In the genomic region with DNA sequence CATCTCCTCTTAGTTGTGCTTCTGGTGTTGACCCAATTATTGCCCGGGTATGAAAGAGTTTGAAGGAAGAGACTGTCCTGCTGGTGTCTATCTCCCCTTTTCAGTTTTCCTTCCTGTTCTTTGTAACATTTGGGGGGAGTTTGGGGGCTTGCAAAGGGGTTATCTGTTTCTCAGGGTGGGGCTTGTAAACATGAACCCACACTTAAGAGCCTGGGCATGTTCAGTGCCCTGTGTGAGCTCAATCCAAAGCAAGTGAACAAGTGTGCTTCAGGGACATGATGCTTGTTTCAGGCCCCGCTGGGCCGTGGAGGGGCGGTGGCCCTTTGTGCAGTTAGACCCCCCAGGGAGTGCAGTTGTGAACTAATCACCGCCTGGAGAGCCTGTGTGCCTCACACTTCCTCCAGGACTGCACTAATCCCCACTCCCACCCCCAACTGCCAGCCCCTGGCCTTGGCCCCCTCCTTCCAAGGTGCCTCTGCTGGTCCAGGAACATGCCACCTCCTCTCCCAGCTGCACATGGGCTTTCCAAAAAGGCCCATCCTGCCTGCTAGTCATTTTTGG, we compare ENCODE assay signal across 12 cellular contexts. TPM values are rescaled to one million over a fixed set of nuclear protein-coding genes. Genes with fewer than 3 reads are reported as not detected.
DNase-seq lines count a peak whose midpoint lies in the region; ATAC-seq and TF ChIP-seq lines count a peak whose summit lies in the region.
"Had no signal": no experiment of that assay in that cellular context is flagged by ENCODE, and none has a peak within 500 bp of the region (broad histone marks: within the 10 kb centered on the region; RNA-seq: fewer than 3 reads in every experiment).

No MANE protein-coding gene starts in this region.

- H3K36me3 Mint-ChIP-seq in activated T-helper 17 cell treated with anti-CD3 and anti-CD28 coated beads, Interleukin-2, amount 50 U/mL, for 72 hours (ENCODE audit: low read depth), result peaks cover 12% of the 10 kb centered on the region
- H3K36me3 Mint-ChIP-seq: natural killer cell treated with Interleukin-12 subunit alpha and Interleukin-12 subunit beta and Interleukin-15 and Interleukin-18, amount 100 ng/mL, for 72 hours had no signal

- no peak for ATAC-seq in activated T-helper 17 cell treated with anti-CD3 and anti-CD28 coated beads, Interleukin-2, amount 50 U/mL, for 72 hours (replicated peaks)
- no peak for ATAC-seq in right lobe of liver
- ATAC-seq: natural killer cell treated with Interleukin-12 subunit alpha and Interleukin-12 subunit beta and Interleukin-15 and Interleukin-18, amount 100 ng/mL, for 72 hours had no signal

- H3K27ac ChIP-seq in right lobe of liver (peak overlapping the region; percentile 45 to 88 (median 55)), thyroid gland (peak overlapping the region; percentile 10 to 98 (median 77))
- H3K27ac ChIP-seq: uterus had no signal

- H3K4me1 ChIP-seq in right lobe of liver (peaks cover 2 to 100% (median 60%) of the 10 kb centered on the region in 4 donors), thyroid gland (peaks cover 86 to 97% of the 10 kb centered on the region in 2 donors)

- H3K4me1 Mint-ChIP-seq in activated T-helper 17 cell treated with anti-CD3 and anti-CD28 coated beads, Interleukin-2, amount 50 U/mL, for 72 hours, result peaks cover 21% of the 10 kb centered on the region

- H3K9me3 ChIP-seq in right lobe of liver, result no peaks in the 10 kb centered on the region
- H3K9me3 ChIP-seq in thyroid gland, result no peaks in the 10 kb centered on the region
- H3K9me3 ChIP-seq: uterus had no signal

- no peak overlapping the region for H3K4me3 Mint-ChIP-seq in activated T-helper 17 cell treated with anti-CD3 and anti-CD28 coated beads, Interleukin-2, amount 50 U/mL, for 72 hours
- H3K4me3 Mint-ChIP-seq: natural killer cell treated with Interleukin-12 subunit alpha and Interleukin-12 subunit beta and Interleukin-15 and Interleukin-18, amount 100 ng/mL, for 72 hours had no signal

- DNase-seq in SIG-M5 treated with dmso at 0.1 percent for 504 hours (lab: John Stamatoyannopoulos, UW; ENCODE audit: unreplicated experiment), result peak; percentile 76
- no peak for DNase-seq in SIG-M5 (lab: John Stamatoyannopoulos, UW)
- no peak for DNase-seq in right lobe of liver
- peak; percentile 69 to 81 for DNase-seq in thyroid gland
- no peak for DNase-seq in HuH-7.5 (ENCODE audit: low spot score)
- no peak for DNase-seq in UCSD-AML1 (lab: John Stamatoyannopoulos, UW; ENCODE audit: unreplicated experiment)
- DNase-seq in T-helper 2 cell, result no peak
- DNase-seq: NCI-H524 treated with DMSO at 0.1 percent for 48 hours, uterus had no signal

- TF ChIP-seq POLR2A in right lobe of liver (IDR thresholded peaks at IDR 0.05), result no peak
- TF ChIP-seq POLR2A in thyroid gland (IDR thresholded peaks at IDR 0.05), result no peak

- no peaks in the 10 kb centered on the region for H3K27me3 ChIP-seq in right lobe of liver
- H3K27me3 ChIP-seq in thyroid gland, result no peaks in the 10 kb centered on the region
- H3K27me3 ChIP-seq: uterus had no signal

- H3K27me3 Mint-ChIP-seq in activated T-helper 17 cell treated with anti-CD3 and anti-CD28 coated beads, Interleukin-2, amount 50 U/mL, for 72 hours, result no peaks in the 10 kb centered on the region
- H3K27me3 Mint-ChIP-seq: natural killer cell treated with Interleukin-12 subunit alpha and Interleukin-12 subunit beta and Interleukin-15 and Interleukin-18, amount 100 ng/mL, for 72 hours had no signal

- 0% methylated on average over 1 of the region's 5 CpGs for WGBS in right lobe of liver (ENCODE audit: insufficient coverage, low coverage, low lambda C conversion rate, missing lambda C conversion rate)
- WGBS in thyroid gland, 2 donors, result 31 to 44% methylated on average over 5 of the region's 5 CpGs

- TF ChIP-seq CTCF in right lobe of liver (IDR thresholded peaks at IDR 0.05), result no peak
- TF ChIP-seq CTCF in thyroid gland (IDR thresholded peaks at IDR 0.05), result no peak

- H3K4me3 ChIP-seq in right lobe of liver (no peak overlapping the region), thyroid gland (replicated peaks in 1 of 3) (no peak overlapping the region)
- H3K4me3 ChIP-seq: coronary artery, uterus had no signal

- H3K36me3 ChIP-seq in right lobe of liver (no peaks in the 10 kb centered on the region), thyroid gland (no peaks in the 10 kb centered on the region)
- H3K36me3 ChIP-seq: uterus had no signal

- H3K9me3 Mint-ChIP-seq in activated T-helper 17 cell treated with anti-CD3 and anti-CD28 coated beads, Interleukin-2, amount 50 U/mL, for 72 hours, result no peaks in the 10 kb centered on the region
- H3K9me3 Mint-ChIP-seq: natural killer cell treated with Interleukin-12 subunit alpha and Interleukin-12 subunit beta and Interleukin-15 and Interleukin-18, amount 100 ng/mL, for 72 hours had no signal

- H3K27ac Mint-ChIP-seq in activated T-helper 17 cell treated with anti-CD3 and anti-CD28 coated beads, Interleukin-2, amount 50 U/mL, for 72 hours, result peak overlapping the region; percentile 41

- intact Hi-C loops in right lobe of liver (cut with DNase I) (loop anchor here in 1 of 2 donors (10.0 kb wide), 1 partner anchor 69 kb away; no protein-coding TSS in a partner anchor), thyroid gland (cut with DNase I) (no loop called here)

RNA-seq across cellular contexts. Expression of gene RREB1, which starts 58.1 kb away (rescaled TPM):
- total RNA-seq in activated T-helper 17 cell treated with anti-CD3 and anti-CD28 coated beads, Interleukin-2, amount 50 U/mL, for 72 hours, result 10 to 100 TPM; 14.8 to 21.9 TPM
- total RNA-seq in right lobe of liver (10 to 100 TPM; 28.7 to 46.3 (median 39.6) TPM), thyroid gland (10 to 100 TPM; 48.0 to 91.3 (median 57.1) TPM)

Comparison
In these comparisons a context has a peak if more than half of its experiments do, and no peak if none do; other contexts are left out.
1. DNase-seq: peak in SIG-M5 treated with dmso at 0.1 percent for 504 hours (single experiment) and thyroid gland (2 of 2); none in SIG-M5 (single experiment), right lobe of liver (0 of 3), HuH-7.5 (single experiment), UCSD-AML1 (single experiment) and T-helper 2 cell (0 of 5).